10 cellular contexts compared by ENCODE assay signal in the genomic region with DNA sequence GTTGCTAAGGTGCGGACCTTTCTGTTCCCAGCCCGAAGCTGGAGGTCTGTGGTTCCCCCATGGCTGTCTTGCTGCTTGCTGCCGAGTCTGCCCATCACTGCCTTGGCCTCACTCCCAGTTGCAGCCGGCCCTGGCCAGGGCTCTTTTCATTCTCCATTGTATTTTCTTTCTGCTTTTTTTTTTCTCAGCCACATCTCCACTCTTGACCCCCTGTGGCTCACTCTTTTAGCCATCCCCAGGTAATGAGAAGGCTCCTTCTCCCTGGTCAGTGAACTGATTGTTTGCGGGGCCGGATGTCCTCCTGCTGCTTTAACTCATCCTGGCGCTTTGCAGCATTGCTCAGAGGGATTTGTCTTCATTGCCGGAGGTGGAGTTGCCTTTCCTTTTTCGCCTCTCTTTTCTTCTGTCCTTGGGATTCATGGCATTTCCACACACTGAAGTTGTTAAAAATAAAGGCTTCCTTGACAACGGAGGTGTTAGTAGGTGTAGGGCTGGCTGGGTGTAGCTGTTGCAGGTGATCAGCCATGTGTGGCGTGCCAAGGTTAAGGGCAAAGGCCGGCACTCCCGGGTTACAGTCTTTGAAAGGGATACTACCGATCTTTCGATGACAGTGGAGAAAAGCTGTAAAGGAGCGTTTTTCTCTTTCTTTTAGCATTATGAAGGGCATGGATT. TPM values are rescaled to one million over a fixed set of nuclear protein-coding genes. Genes with fewer than 3 reads are reported as not detected.
DNase-seq lines count a peak whose midpoint lies in the region; ATAC-seq and TF ChIP-seq lines count a peak whose summit lies in the region.
"Had no signal": no experiment of that assay in that cellular context is flagged by ENCODE, and none has a peak within 500 bp of the region (broad histone marks: within the 10 kb centered on the region; RNA-seq: fewer than 3 reads in every experiment).

No MANE protein-coding gene starts in this region.

- TF ChIP-seq POLR2A in suprapubic skin (IDR thresholded peaks at IDR 0.05) = no peak

- peak; percentile 93 for ATAC-seq in mucosa of descending colon

- H3K27ac ChIP-seq in suprapubic skin = no peak overlapping the region

- no peak for TF ChIP-seq EP300 in suprapubic skin (IDR thresholded peaks at IDR 0.05)

- H3K9me3 ChIP-seq in mucosa of descending colon = no peaks in the 10 kb centered on the region
- H3K9me3 ChIP-seq in suprapubic skin = no peaks in the 10 kb centered on the region

- H3K4me3 ChIP-seq in fibroblast of pulmonary artery (replicated peaks; ENCODE audit: low read depth, low read length) (no peak overlapping the region), mucosa of descending colon (no peak overlapping the region), suprapubic skin (peak overlapping the region; percentile 11)

- DNase-seq in NCI-H146 (lab: John Stamatoyannopoulos, UW) = peak; percentile 49
- no peak for DNase-seq in NCI-H146 treated with DMSO at 0.1 percent for 48 hours (lab: John Stamatoyannopoulos, UW; ENCODE audit: unreplicated experiment)
- peak; percentile 11 for DNase-seq in fibroblast of pulmonary artery (ENCODE audit: low read depth)
- peak; percentile 81 to 86 (median 83) for DNase-seq in mucosa of descending colon
- DNase-seq in suprapubic skin (ENCODE audit: low spot score in 2 of 2) = no peak
- DNase-seq in NCI-H526 (lab: John Stamatoyannopoulos, UW) = no peak
- no peak for DNase-seq in NCI-H2196 treated with DMSO at 0.1 percent for 48 hours (lab: John Stamatoyannopoulos, UW; ENCODE audit: unreplicated experiment)
- DNase-seq in NCI-H1930 (lab: John Stamatoyannopoulos, UW) = no peak
- DNase-seq: activated naive CD8-positive, alpha-beta T cell treated with anti-CD3 and anti-CD28 coated beads, Interleukin-2, amount 10 ng/mL, durations not matched to agents 7 days and 5 days; NCI-H2171 treated with DMSO at 0.1 percent for 48 hours had no signal

- peaks cover 25% of the 10 kb centered on the region for H3K4me1 ChIP-seq in mucosa of descending colon (ENCODE audit: low read depth)
- H3K4me1 ChIP-seq in suprapubic skin = no peaks in the 10 kb centered on the region

- H3K36me3 ChIP-seq in mucosa of descending colon (ENCODE audit: low read depth) (no peaks in the 10 kb centered on the region), suprapubic skin (no peaks in the 10 kb centered on the region)

- H3K27me3 ChIP-seq in suprapubic skin = no peaks in the 10 kb centered on the region

- intact Hi-C loops in mucosa of descending colon (cut with DNase I, micrococcal nuclease) = no loop called here

- 66% methylated on average over 16 of the region's 16 CpGs for WGBS in suprapubic skin

- TF ChIP-seq CTCF in fibroblast of pulmonary artery (IDR thresholded peaks at IDR 0.05; ENCODE audit: low read length, missing control alignments) = no peak
- TF ChIP-seq CTCF in mucosa of descending colon (IDR thresholded peaks at IDR 0.05) = no peak
- no peak for TF ChIP-seq CTCF in suprapubic skin (IDR thresholded peaks at IDR 0.05)

RNA-seq across cellular contexts. Expression of gene MAP2K6, which starts 34.1 kb away (rescaled TPM):
- 100 to 1,000 TPM in 2 of 3 donors, 10 to 100 TPM in 1; 62.9 to 146 (median 117) TPM for total RNA-seq in mucosa of descending colon
- total RNA-seq in suprapubic skin = 1 to 10 TPM; 2.4 to 6.3 (median 3.9) TPM

Comparison
In these comparisons a context has a peak if more than half of its experiments do, and no peak if none do; other contexts are left out.
1. DNase-seq: peak in NCI-H146 (single experiment), fibroblast of pulmonary artery (single experiment) and mucosa of descending colon (3 of 3); none in NCI-H146 treated with DMSO at 0.1 percent for 48 hours (single experiment), suprapubic skin (0 of 2), NCI-H526 (0 of 2), NCI-H2196 treated with DMSO at 0.1 percent for 48 hours (single experiment) and NCI-H1930 (0 of 2).
2. RNA of gene MAP2K6, which starts 34.1 kb away (total RNA-seq): 62.9 to 146 TPM in mucosa of descending colon; 2.4 to 6.3 TPM in suprapubic skin; every median in the first group is over 4 times any median in the second.